Comparison of ENCODE assay signal across 8 cellular contexts in the genomic region with DNA sequence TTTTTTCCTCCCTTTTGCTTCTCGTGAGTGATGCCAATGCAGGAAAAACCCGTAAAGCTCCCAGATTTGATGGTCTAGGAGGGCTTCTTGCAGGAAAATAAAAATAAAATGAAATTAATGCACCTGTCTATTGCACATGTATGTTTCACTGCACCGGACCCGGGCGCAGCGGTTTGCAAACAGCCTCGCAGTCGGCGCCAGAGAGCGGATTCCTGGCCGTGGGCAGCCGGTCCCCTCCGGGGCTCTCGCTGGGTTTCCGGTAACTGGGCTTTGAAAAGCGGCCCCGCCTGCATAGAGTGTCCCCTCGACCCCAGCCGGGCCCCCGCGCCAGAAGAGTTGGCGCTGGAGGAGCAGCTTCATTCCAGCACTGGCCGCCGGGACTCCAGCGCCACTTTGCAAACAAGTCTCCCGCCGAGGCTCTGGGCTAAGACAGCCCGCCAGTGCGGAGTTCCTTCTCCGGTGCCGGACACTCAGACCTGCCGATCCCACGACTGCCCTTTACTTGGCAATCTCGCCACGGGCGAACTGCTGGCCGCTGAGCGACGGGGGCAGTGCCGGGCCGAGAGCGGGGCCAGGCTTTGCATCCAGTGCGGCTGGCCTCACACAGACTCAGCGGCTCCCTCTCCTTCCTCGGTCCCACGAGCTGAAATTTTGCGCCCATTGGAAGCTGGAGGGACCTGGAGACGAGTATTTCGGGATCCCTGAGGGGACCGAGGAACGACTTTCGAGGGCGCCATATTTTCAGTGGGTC. TPM values are rescaled to one million over a fixed set of nuclear protein-coding genes. Genes with fewer than 3 reads are reported as not detected.
A peak's percentile ranks its signal among the peaks of the same experiment; 100 is the strongest.
DNase-seq lines count a peak whose midpoint lies in the region; ATAC-seq and TF ChIP-seq lines count a peak whose summit lies in the region.

No MANE protein-coding gene starts in this region.

- peak; percentile 23 to 84 (median 77) for DNase-seq in NCI-H1417 (lab: John Stamatoyannopoulos, UW)
- no peak for DNase-seq in NCI-H1417 treated with DMSO at 0.1 percent for 48 hours (lab: John Stamatoyannopoulos, UW)
- peak; percentile 55 for DNase-seq in RPMI7951 (ENCODE audit: low read depth)
- no peak for DNase-seq in astrocyte of the cerebellum (ENCODE audit: low read depth)
- peak; percentile 65 for DNase-seq in hepatocyte (ENCODE audit: low spot score)
- DNase-seq in prostate gland (ENCODE audit: low spot score): peak; percentile 32
- no peak for DNase-seq in GF-D8 (lab: John Stamatoyannopoulos, UW)

- H3K4me1 ChIP-seq in hepatocyte (ENCODE audit: insufficient read depth): no peaks in the 10 kb centered on the region
- H3K4me1 ChIP-seq in prostate gland (replicated peaks): no peaks in the 10 kb centered on the region

- ATAC-seq in HG02798 (IDR thresholded peaks at IDR 0.05; ENCODE audit: poor library complexity, unreplicated experiment): peak; percentile 27

- intact Hi-C loops in prostate gland (cut with DNase I): loop anchor here (5.0 kb wide), 2 partner anchors 256 to 351 kb away; no protein-coding TSS in a partner anchor

- WGBS in hepatocyte (ENCODE audit: low lambda C conversion rate, missing lambda C conversion rate): 2% methylated on average over 53 of the region's 53 CpGs
- whole genome bisulfite sequencing in prostate gland: under 1% methylated on average over 42 of the region's 53 CpGs

- no peaks in the 10 kb centered on the region for H3K9me2 ChIP-seq in hepatocyte (replicated peaks; ENCODE audit: insufficient read depth)

- H3K27me3 ChIP-seq in hepatocyte (no peaks in the 10 kb centered on the region), prostate gland (replicated peaks; ENCODE audit: insufficient read depth) (no peaks in the 10 kb centered on the region)

- H3K9me3 ChIP-seq in hepatocyte (ENCODE audit: low read depth): no peaks in the 10 kb centered on the region
- no peaks in the 10 kb centered on the region for H3K9me3 ChIP-seq in prostate gland

- no peak for TF ChIP-seq POLR2A in prostate gland (IDR thresholded peaks at IDR 0.05)

- peak overlapping the region; percentile 98 for H3K4me2 ChIP-seq in hepatocyte

- H3K4me3 ChIP-seq in astrocyte of the cerebellum (ENCODE audit: low read depth, low read length) (peak overlapping the region; percentile 97), hepatocyte (peak overlapping the region; percentile 93), prostate gland (peak overlapping the region; percentile 85 to 92)

- no peaks in the 10 kb centered on the region for H3K36me3 ChIP-seq in hepatocyte (replicated peaks; ENCODE audit: insufficient read depth, low read depth)
- H3K36me3 ChIP-seq in prostate gland: no peaks in the 10 kb centered on the region

- H2AFZ ChIP-seq in hepatocyte: peak overlapping the region; percentile 67

- peaks cover 5% of the 10 kb centered on the region for H4K20me1 ChIP-seq in hepatocyte (ENCODE audit: insufficient read depth, poor library complexity, severe bottlenecking)

- H3K27ac ChIP-seq in hepatocyte: peak overlapping the region; percentile 86
- peak overlapping the region; percentile 51 to 70 for H3K27ac ChIP-seq in prostate gland

- H3K79me2 ChIP-seq in hepatocyte: peaks cover 43% of the 10 kb centered on the region

- in situ Hi-C loops in astrocyte of the cerebellum (cut with HindIII; ENCODE audit: low sequenced_read_pairs): no loop called here

- TF ChIP-seq CTCF in astrocyte of the cerebellum (IDR thresholded peaks at IDR 0.05; ENCODE audit: low read depth, low read length, missing control alignments) (no peak), hepatocyte (IDR thresholded peaks at IDR 0.05; ENCODE audit: poor library complexity) (no peak), prostate gland (IDR thresholded peaks at IDR 0.05) (no peak)

RNA-seq across cellular contexts. Expression of a gene that starts 0.6 kb away (rescaled TPM):
- total RNA-seq in RPMI7951 (2014; rRNA removed; shearing (Covaris generic)): 8.8 and 10.3 TPM in 2 replicates
- total RNA-seq in hepatocyte: 16.2 and 19.8 TPM in 2 replicates
- polyA plus RNA-seq in hepatocyte: 11.1 and 14.5 TPM in 2 replicates
- 10 to 100 TPM in 1 of 2 donors, 1 to 10 TPM in 1; 5.0 to 27.0 TPM for total RNA-seq in prostate gland

Comparison
In these comparisons a context has a peak if more than half of its experiments do, and no peak if none do; other contexts are left out.
1. DNase-seq: peak in NCI-H1417 (3 of 3), RPMI7951 (single experiment), hepatocyte (single experiment) and prostate gland (single experiment); none in NCI-H1417 treated with DMSO at 0.1 percent for 48 hours (single experiment), astrocyte of the cerebellum (single experiment) and GF-D8 (single experiment).
2. Peak in every context shown above with its lines, with median percentiles within 50 percentile points of each other: H3K4me3 ChIP-seq.